12 cellular contexts compared by ENCODE assay signal in genomic region chr9:109507421-109507838, GRCh38. TPM values are rescaled to one million over a fixed set of nuclear protein-coding genes. Genes with fewer than 3 reads are reported as not detected.
DNase-seq lines count a peak whose midpoint lies in the region; ATAC-seq and TF ChIP-seq lines count a peak whose summit lies in the region.
"Had no signal": no experiment of that assay in that cellular context is flagged by ENCODE, and none has a peak within 500 bp of the region (broad histone marks: within the 10 kb centered on the region; RNA-seq: fewer than 3 reads in every experiment).

No MANE protein-coding gene starts in this region.

- H3K4me1 ChIP-seq in adrenal gland (replicated peaks in 1 of 2) (peaks cover 0 to 4% of the 10 kb centered on the region in 2 donors), transverse colon (no peaks in the 10 kb centered on the region)

- H3K36me3 ChIP-seq in adrenal gland (replicated peaks in 1 of 2) (no peaks in the 10 kb centered on the region), transverse colon (no peaks in the 10 kb centered on the region)

- in situ Hi-C loops in transverse colon (cut with MboI; ENCODE audit: low pct_ligation_motif_present in 1 of 4, low pct_unique_long_range_greater_than_20kb in 1 of 4, low sequenced_read_pairs in 3 of 4): no loop called here
- in situ Hi-C loops in ACHN (cut with HindIII; ENCODE audit: low pct_ligation_motif_present, low pct_unique_long_range_greater_than_20kb, low sequenced_read_pairs): no loop called here

- ATAC-seq in HG03108 (IDR thresholded peaks at IDR 0.05; ENCODE audit: unreplicated experiment): no peak
- ATAC-seq: natural killer cell had no signal

- no peak overlapping the region for H3K4me3 ChIP-seq in adrenal gland
- H3K4me3 ChIP-seq in transverse colon: no peak overlapping the region

- TF ChIP-seq EP300 in transverse colon (IDR thresholded peaks at IDR 0.05; ENCODE audit: low read depth): no peak

- no peak overlapping the region for H3K27ac ChIP-seq in adrenal gland
- no peak overlapping the region for H3K27ac ChIP-seq in transverse colon

- 66 to 87% (median 70%) methylated on average over 9 of the region's 9 CpGs for WGBS in adrenal gland, 4 donors
- 60 to 75% methylated on average over 2 to 9 of the region's 9 CpGs for WGBS in transverse colon (ENCODE audit: low coverage in 1 of 2), 2 donors

- no peak for TF ChIP-seq POLR2A in adrenal gland (IDR thresholded peaks at IDR 0.05)
- no peak for TF ChIP-seq POLR2A in transverse colon (IDR thresholded peaks at IDR 0.05)

- TF ChIP-seq CTCF in adrenal gland (IDR thresholded peaks at IDR 0.05) (no peak), transverse colon (IDR thresholded peaks at IDR 0.05) (no peak)

- intact Hi-C loops in adrenal gland (cut with DNase I) (no loop called here), transverse colon (cut with DNase I; ENCODE audit: low total_unique reads) (no loop called here)

- DNase-seq in SIG-M5 treated with dmso at 0.1 percent for 504 hours (lab: John Stamatoyannopoulos, UW; ENCODE audit: unreplicated experiment) (peak; percentile 24), SIG-M5 (lab: John Stamatoyannopoulos, UW) (no peak), adrenal gland (peak in 6 of 7 donors; percentile 52 to 78 (median 67)), hepatic stellate cell (ENCODE audit: low spot score) (peak; percentile 61), transverse colon (peak; percentile 16), RPMI8226 (no peak), ACHN (no peak)
- DNase-seq: natural killer cell, NCI-H446, substantia nigra had no signal

- H3K27me3 ChIP-seq in adrenal gland: no peaks in the 10 kb centered on the region
- H3K27me3 ChIP-seq in transverse colon: no peaks in the 10 kb centered on the region

- no peaks in the 10 kb centered on the region for H3K9me3 ChIP-seq in adrenal gland (replicated peaks in 1 of 3)
- no peaks in the 10 kb centered on the region for H3K9me3 ChIP-seq in transverse colon

RNA-seq across cellular contexts. Expression of gene PTPN3, which starts 9.3 kb away (rescaled TPM):
- total RNA-seq in adrenal gland (1 to 10 TPM; 2.5 to 5.5 (median 3.2) TPM), transverse colon (10 to 100 TPM; 12.7 to 27.0 (median 18.1) TPM)
- polyA plus RNA-seq in adrenal gland: 1 to 10 TPM; 1.6 to 6.1 (median 3.1) TPM
- total RNA-seq: natural killer cell had no signal
- polyA plus RNA-seq: IgD-negative memory B cell had no signal

Comparison
In these comparisons a context has a peak if more than half of its experiments do, and no peak if none do; other contexts are left out.
1. DNase-seq: peak in SIG-M5 treated with dmso at 0.1 percent for 504 hours (single experiment), adrenal gland (6 of 7), hepatic stellate cell (single experiment) and transverse colon (single experiment); none in SIG-M5 (single experiment), RPMI8226 (single experiment) and ACHN (single experiment).